Comparison of ENCODE assay signal across 28 cellular contexts in genomic region chr6:148824960-148825359, GRCh38.
"Had no signal": no experiment of that assay in that cellular context is flagged by ENCODE, and none has a peak within 500 bp of the region (broad histone marks: within the 10 kb centered on the region; RNA-seq: fewer than 3 reads in every experiment).

No MANE protein-coding gene starts in this region.

- H3K9me3 Mint-ChIP-seq: effector memory CD8-positive, alpha-beta T cell had no signal

- H3K27me3 Mint-ChIP-seq: activated T-cell treated with anti-CD3 and anti-CD28 coated beads, Interleukin-2, amount 50 U/mL, for 24 hours; effector memory CD8-positive, alpha-beta T cell had no signal

- H3K4me3 Mint-ChIP-seq: activated CD4-positive, alpha-beta memory T cell treated with anti-CD3 and anti-CD28 coated beads, Interleukin-2, amount 10 ng/mL, durations not matched to agents 7 days and 5 days; activated CD4-positive, alpha-beta T cell treated with anti-CD3 and anti-CD28 coated beads, Interleukin-2, amount 10 ng/mL, durations not matched to agents 7 days and 5 days; activated naive CD8-positive, alpha-beta T cell; activated T-cell treated with anti-CD3 and anti-CD28 coated beads, Interleukin-2, amount 50 U/mL, for 24 hours; activated T-cell treated with anti-CD3 and anti-CD28 coated beads, Interleukin-2, amount 50 U/mL, for 72 hours; effector memory CD8-positive, alpha-beta T cell; T-cell; T-helper 1 cell treated with Interleukin-12 subunit alpha and Interleukin-12 subunit beta and Interleukin-4 antibody, amounts not matched to agents 30 μg/mL and 1 μg/mL, for 36 hours had no signal

- H3K27ac Mint-ChIP-seq: activated CD4-positive, alpha-beta memory T cell treated with anti-CD3 and anti-CD28 coated beads, Interleukin-2, amount 10 ng/mL, durations not matched to agents 7 days and 5 days; activated CD4-positive, alpha-beta T cell treated with anti-CD3 and anti-CD28 coated beads, Interleukin-2, amount 10 ng/mL, durations not matched to agents 7 days and 5 days; activated naive CD8-positive, alpha-beta T cell; activated T-cell treated with anti-CD3 and anti-CD28 coated beads, Interleukin-2, amount 50 U/mL, for 24 hours; activated T-cell treated with anti-CD3 and anti-CD28 coated beads, Interleukin-2, amount 50 U/mL, for 72 hours; T-cell; T-helper 1 cell treated with Interleukin-12 subunit alpha and Interleukin-12 subunit beta and Interleukin-4 antibody, amounts not matched to agents 30 μg/mL and 1 μg/mL, for 36 hours had no signal

- ATAC-seq: body of pancreas; effector memory CD8-positive, alpha-beta T cell; gastroesophageal sphincter; heart right ventricle; T-cell had no signal

- DNase-seq: activated CD4-positive, alpha-beta memory T cell treated with anti-CD3 and anti-CD28 coated beads, Interleukin-2, amount 10 ng/mL, durations not matched to agents 7 days and 5 days; activated CD4-positive, alpha-beta T cell treated with anti-CD3 and anti-CD28 coated beads for 1 hour; activated CD4-positive, alpha-beta T cell treated with anti-CD3 and anti-CD28 coated beads for 4 hours; activated CD4-positive, alpha-beta T cell treated with anti-CD3 and anti-CD28 coated beads, Interleukin-2, amount 10 ng/mL, durations not matched to agents 7 days and 5 days; activated CD4-positive, alpha-beta T cell treated with anti-CD3 and anti-CD28 coated beads, Interleukin-2, amount 50 U/mL, for 4 hours; activated CD8-positive, alpha-beta memory T cell treated with anti-CD3 and anti-CD28 coated beads, Interleukin-2, amount 50 U/mL, for 48 hours; activated effector memory CD4-positive, alpha-beta T cell treated with Interleukin-2 at 50 U/mL for 16 hours; activated gamma-delta T cell treated with Interleukin-2 at 50 U/mL for 16 hours; activated naive CD4-positive, alpha-beta T cell treated with anti-CD3 and anti-CD28 coated beads, Interleukin-2, amount 50 U/mL, for 16 hours; activated naive CD4-positive, alpha-beta T cell treated with Interleukin-2 at 50 U/mL for 16 hours; activated T-cell treated with anti-CD3 and anti-CD28 coated beads for 4 hours; activated T-cell treated with anti-CD3 and anti-CD28 coated beads, Interleukin-2, amount 50 U/mL, for 24 hours; activated T-cell treated with anti-CD3 and anti-CD28 coated beads, Interleukin-2, amount 50 U/mL, for 72 hours; amniotic stem cell; aorta; body of pancreas; caudate nucleus; cortex of kidney; dermis blood vessel endothelial cell; effector CD4-positive, alpha-beta T cell; effector memory CD8-positive, alpha-beta T cell; esophagus squamous epithelium; foreskin melanocyte; heart right ventricle; T-cell had no signal
